ENCODE assay signal across 1 cellular context in the genomic region with DNA sequence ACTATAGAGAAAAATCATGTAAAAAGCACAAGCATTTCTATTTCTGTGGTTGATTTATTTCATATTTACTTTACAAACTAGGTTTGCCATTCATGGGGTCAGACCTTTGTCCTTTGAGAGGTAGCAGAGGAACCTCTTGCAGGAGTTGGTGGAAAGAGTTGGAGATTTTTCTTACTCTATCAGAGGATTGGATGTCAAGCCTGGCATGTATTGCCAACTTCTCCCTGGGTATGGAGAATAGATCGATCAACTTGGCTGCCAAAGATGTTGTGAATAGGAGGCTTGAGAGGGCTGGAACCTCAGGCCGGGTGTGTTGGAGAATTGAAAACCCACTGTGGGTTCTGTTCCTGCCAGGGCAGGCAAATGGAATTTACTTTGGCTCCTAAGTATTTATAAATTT.
TF ChIP-seq lines count a peak whose summit lies in the region.

No MANE protein-coding gene starts in this region.

TF ChIP-seq in IMR-90, 13 proteins besides CTCF, POLR2A, EP300 and RAD21 (continued from another document):
- TF ChIP-seq MAZ (IDR thresholded peaks at IDR 0.05; ENCODE audit: borderline replicate concordance, low read depth, low read length) (no peak), SMC3 (IDR thresholded peaks at IDR 0.05; ENCODE audit: low read depth, low read length) (no peak), NFE2L2 (IDR thresholded peaks at IDR 0.05; ENCODE audit: low read depth, low read length) (no peak), CHD1 (IDR thresholded peaks at IDR 0.05; ENCODE audit: low read depth, low read length) (no peak), MXI1 (IDR thresholded peaks at IDR 0.05; ENCODE audit: borderline replicate concordance, low read depth, low read length) (no peak), RCOR1 (IDR thresholded peaks at IDR 0.05; ENCODE audit: insufficient replicate concordance, low read length) (no peak), MAFK (IDR thresholded peaks at IDR 0.05; ENCODE audit: low read depth, low read length) (no peak), BHLHE40 (IDR thresholded peaks at IDR 0.05; ENCODE audit: low read depth, low read length) (no peak)
- TF ChIP-seq, protein P1, sequence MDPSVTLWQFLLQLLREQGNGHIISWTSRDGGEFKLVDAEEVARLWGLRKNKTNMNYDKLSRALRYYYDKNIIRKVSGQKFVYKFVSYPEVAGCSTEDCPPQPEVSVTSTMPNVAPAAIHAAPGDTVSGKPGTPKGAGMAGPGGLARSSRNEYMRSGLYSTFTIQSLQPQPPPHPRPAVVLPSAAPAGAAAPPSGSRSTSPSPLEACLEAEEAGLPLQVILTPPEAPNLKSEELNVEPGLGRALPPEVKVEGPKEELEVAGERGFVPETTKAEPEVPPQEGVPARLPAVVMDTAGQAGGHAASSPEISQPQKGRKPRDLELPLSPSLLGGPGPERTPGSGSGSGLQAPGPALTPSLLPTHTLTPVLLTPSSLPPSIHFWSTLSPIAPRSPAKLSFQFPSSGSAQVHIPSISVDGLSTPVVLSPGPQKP (IDR thresholded peaks at IDR 0.05; ENCODE audit: borderline replicate concordance, low read depth, low read length) = no peak
